In the genomic region with DNA sequence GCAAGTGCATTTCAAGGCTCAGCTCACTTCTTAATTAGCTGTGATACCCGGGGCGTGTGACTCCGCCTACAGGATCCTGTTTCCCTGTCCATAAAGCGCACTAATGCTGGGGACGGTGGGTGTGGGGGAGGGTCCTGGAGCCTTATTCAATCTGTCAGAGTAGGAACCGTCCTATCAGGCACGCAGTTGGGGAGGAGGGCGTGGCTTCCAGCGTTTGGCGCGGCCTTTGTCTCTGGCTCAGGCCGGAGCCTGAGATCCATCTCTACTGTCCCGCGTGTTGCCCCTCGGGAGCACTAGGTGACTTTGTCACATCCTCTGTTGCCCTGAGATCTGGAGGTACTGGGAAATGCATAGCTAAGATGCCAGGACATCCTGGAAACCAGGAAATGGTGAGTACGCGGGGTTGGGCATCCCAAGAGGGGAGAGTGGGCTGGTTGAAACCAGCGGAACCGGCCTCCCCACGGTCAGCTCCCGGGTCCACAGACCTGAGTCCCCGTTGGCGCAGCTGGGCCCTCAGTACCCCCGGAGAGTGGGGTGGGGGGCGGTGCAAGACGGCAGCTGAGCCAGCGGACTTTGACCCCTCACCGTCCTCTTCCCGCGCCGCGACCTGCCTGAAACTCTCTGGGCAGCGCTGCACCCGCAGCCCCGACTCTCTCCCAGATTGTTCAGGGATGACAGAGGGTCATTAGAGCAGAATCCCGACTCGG, we compare ENCODE assay signal across 8 cellular contexts.
DNase-seq lines count a peak whose midpoint lies in the region; ATAC-seq lines count a peak whose summit lies in the region.

No MANE protein-coding gene starts in this region.

- no peaks in the 10 kb centered on the region for H3K36me3 ChIP-seq in trophoblast cell (ENCODE audit: control insufficient read depth in 1 of 2, insufficient read depth in 2 of 2, low read length in 2 of 2)

- peak; percentile 26 for DNase-seq in AG08395 (ENCODE audit: low spot score)
- DNase-seq in NCI-H2171 treated with DMSO at 0.1 percent for 48 hours (lab: John Stamatoyannopoulos, UW): peak; percentile 97
- DNase-seq in activated CD8-positive, alpha-beta memory T cell treated with anti-CD3 and anti-CD28 coated beads for 24 hours: peak; percentile 69
- peak; percentile 79 for DNase-seq in germinal center (ENCODE audit: low spot score)
- peak in 1 of 2 donors; percentile 6 for DNase-seq in trophoblast cell
- no peak for DNase-seq in dedifferentiated amniotic fluid mesenchymal stem cell (ENCODE audit: extremely low spot score)

- peak overlapping the region; percentile 76 for H3K4me3 ChIP-seq in trophoblast cell (ENCODE audit: low read depth, low read length)

- H2BK5ac ChIP-seq in trophoblast cell (ENCODE audit: low read depth, low read length, poor library complexity): no peak overlapping the region

- H4K91ac ChIP-seq in trophoblast cell (ENCODE audit: low read depth, low read length): no peak overlapping the region

- H3K27ac ChIP-seq in trophoblast cell (ENCODE audit: low read depth, low read length): no peak overlapping the region

- H3K14ac ChIP-seq in trophoblast cell (ENCODE audit: low read length): no peak overlapping the region

- H2BK120ac ChIP-seq in trophoblast cell (ENCODE audit: insufficient read depth, low read length, poor library complexity): no peak overlapping the region

- H3K79me1 ChIP-seq in trophoblast cell (ENCODE audit: low read length): no peaks in the 10 kb centered on the region

- peak; percentile 93 for ATAC-seq in GM18858 (IDR thresholded peaks at IDR 0.05; ENCODE audit: unreplicated experiment)
- ATAC-seq in HG03039 (IDR thresholded peaks at IDR 0.05; ENCODE audit: unreplicated experiment): peak; percentile 87

- H3K9ac ChIP-seq in trophoblast cell (ENCODE audit: low read length): peak overlapping the region; percentile 11

- H4K8ac ChIP-seq in trophoblast cell (ENCODE audit: low read depth, low read length): no peak overlapping the region

- H3K4ac ChIP-seq in trophoblast cell (ENCODE audit: low read depth, low read length): no peak overlapping the region

- no peak overlapping the region for H2AK5ac ChIP-seq in trophoblast cell (ENCODE audit: low read length)

- peaks cover 0 to 8% of the 10 kb centered on the region in 2 experiments for H3K4me1 ChIP-seq in trophoblast cell (ENCODE audit: control insufficient read depth in 1 of 2, insufficient read depth in 2 of 2, low read length in 2 of 2)

- no peak overlapping the region for H3K18ac ChIP-seq in trophoblast cell (ENCODE audit: low read length)

- H3K79me2 ChIP-seq in trophoblast cell (ENCODE audit: control insufficient read depth, insufficient read depth, low read length, poor library complexity): no peaks in the 10 kb centered on the region

- no peak overlapping the region for H4K12ac ChIP-seq in trophoblast cell (ENCODE audit: low read depth, low read length)

- H2BK12ac ChIP-seq in trophoblast cell (ENCODE audit: low read length): no peak overlapping the region

- WGBS in trophoblast cell (ENCODE audit: extremely low coverage, insufficient coverage, insufficient read length): no CpG with 5 or more reads among the region's 37 CpGs

- H3K23ac ChIP-seq in trophoblast cell (ENCODE audit: low read length): no peak overlapping the region

- H3K9me3 ChIP-seq in trophoblast cell (ENCODE audit: insufficient read depth, low read depth, low read length): peaks cover 3% of the 10 kb centered on the region

- peak overlapping the region; percentile 95 for H3K4me2 ChIP-seq in trophoblast cell (ENCODE audit: low read length)

- no peaks in the 10 kb centered on the region for H3K27me3 ChIP-seq in trophoblast cell (ENCODE audit: insufficient read depth, low read length)

- H2AFZ ChIP-seq in trophoblast cell (ENCODE audit: insufficient read depth, low read length, poor library complexity): peak overlapping the region; percentile 66
